In genomic region chr15:37360724-37361123, GRCh38 we compare ENCODE assay signal across 25 cellular contexts.
DNase-seq lines count a peak whose midpoint lies in the region; ATAC-seq, FAIRE-seq and TF ChIP-seq lines count a peak whose summit lies in the region.
"Had no signal": no experiment of that assay in that cellular context is flagged by ENCODE, and none has a peak within 500 bp of the region (broad histone marks: within the 10 kb centered on the region; RNA-seq: fewer than 3 reads in every experiment).

No MANE protein-coding gene starts in this region.

- no peak overlapping the region for H2AFZ ChIP-seq in GM12878 (ENCODE audit: control insufficient read depth, low read depth, low read length)
- no peak overlapping the region for H2AFZ ChIP-seq in K562 (ENCODE audit: low read depth, low read length)

- in situ Hi-C loops in GM12878 (cut with MboI), result no loop called here
- in situ Hi-C loops in K562 (cut with MboI), result no loop called here

- H3K4me3 ChIP-seq in GM12878 (no peak overlapping the region), K562 (no peak overlapping the region)
- H3K4me3 ChIP-seq: BLaER1 had no signal

- no peaks in the 10 kb centered on the region for H3K9me1 ChIP-seq in K562 (ENCODE audit: control insufficient read depth, insufficient read depth, low read length)

- TF ChIP-seq EP300 in GM12878 (IDR thresholded peaks at IDR 0.05; ENCODE audit: borderline replicate concordance in 1 of 2, control insufficient read depth in 1 of 2, low read depth in 2 of 2, low read length in 2 of 2) (no peak), K562 (IDR thresholded peaks at IDR 0.05; ENCODE audit: low read length) (no peak)

- H3K9ac ChIP-seq in GM12878 (ENCODE audit: control insufficient read depth, insufficient read depth, low read length), result no peak overlapping the region
- H3K9ac ChIP-seq in K562 (ENCODE audit: insufficient read depth in 1 of 2, low read depth in 2 of 2, low read length in 2 of 2), result no peak overlapping the region
- H3K9ac ChIP-seq: BLaER1 had no signal

- H3K4me2 ChIP-seq in GM12878 (ENCODE audit: control insufficient read depth, insufficient read depth), result no peak overlapping the region
- no peak overlapping the region for H3K4me2 ChIP-seq in K562 (ENCODE audit: insufficient read depth, low read length)
- H3K4me2 ChIP-seq: BLaER1 had no signal

- CTCF ChIA-PET in GM12878 (lab: Yijun Ruan, JAX) (no interaction called here), K562 (lab: Yijun Ruan, JAX; ENCODE audit: low intra/inter-chr PET ratio) (no interaction called here)

- POLR2A ChIA-PET in GM12878 (lab: Charles Lee) (no interaction called here), K562 (lab: Yijun Ruan, JAX) (no interaction called here)

- RAD21 ChIA-PET in GM12878 (lab: Charles Lee; ENCODE audit: unreplicated experiment), result no interaction called here

- H4K20me1 ChIP-seq in GM12878 (ENCODE audit: control insufficient read depth, insufficient read depth) (no peaks in the 10 kb centered on the region), K562 (replicated peaks; ENCODE audit: control insufficient read depth, insufficient read depth, low read length) (no peaks in the 10 kb centered on the region)
- H4K20me1 ChIP-seq: BLaER1 had no signal

- DNase-seq in GM12878 (ENCODE audit: low read depth, low spot score), result no peak
- no peak for DNase-seq in K562 (ENCODE audit: extremely low read depth in 1 of 4, low spot score in 3 of 4)
- DNase-seq in NCI-H1694 treated with DMSO at 0.1 percent for 48 hours (lab: John Stamatoyannopoulos, UW), result no peak
- DNase-seq in NCI-H2227 treated with DMSO at 0.1 percent for 48 hours (lab: John Stamatoyannopoulos, UW), result no peak
- DNase-seq: 8988T; ACHN; BE2C; C1 segment of cervical spinal cord; CD4-positive, alpha-beta memory T cell; CD4-positive, CD25-positive, alpha-beta regulatory T cell; CD8-positive, alpha-beta memory T cell; COR-L47; DMS 273 treated with DMSO at 0.1 percent for 48 hours; DMS153; DMS53; DMS79; DND-41; EL; GDM1 had no signal

- 0% methylated on average over 1 of the region's 1 CpG for WGBS in GM12878 (ENCODE audit: insufficient coverage, insufficient replicate concordance, low lambda C conversion rate, missing lambda C conversion rate)
- 0% methylated on average over 1 of the region's 1 CpG for WGBS in K562 (ENCODE audit: insufficient coverage, low coverage, missing lambda C conversion rate)

- H3K79me2 ChIP-seq in GM12878 (ENCODE audit: control insufficient read depth, insufficient read depth, low read length) (no peaks in the 10 kb centered on the region), K562 (ENCODE audit: control insufficient read depth, insufficient read depth, low read length) (no peaks in the 10 kb centered on the region)

- intact Hi-C loops in GM12878 (cut with micrococcal nuclease; ENCODE audit: unreplicated experiment), result no loop called here
- intact Hi-C loops in K562 (cut with micrococcal nuclease), result no loop called here

- no peak overlapping the region for H3K27ac ChIP-seq in GM12878 (ENCODE audit: control insufficient read depth, insufficient read depth)
- no peak overlapping the region for H3K27ac ChIP-seq in K562 (ENCODE audit: extremely low read depth, low read depth, low read length)
- H3K27ac ChIP-seq: BLaER1 had no signal

- no peak for TF ChIP-seq RAD21 in GM12878 (IDR thresholded peaks at IDR 0.05; ENCODE audit: insufficient read depth, low read depth, low read length)
- TF ChIP-seq RAD21 in K562 (CRISPR knock-in tag; conservative IDR thresholded peaks at IDR 0.05 in 1 of 2, IDR thresholded peaks at IDR 0.05 in 1 of 2), result no peak

- TF ChIP-seq POLR2A in GM12878 (IDR thresholded peaks at IDR 0.05; ENCODE audit: low read depth, low read length) (no peak), K562 (conservative IDR thresholded peaks at IDR 0.05) (no peak)

- H3K4me1 ChIP-seq in GM12878 (ENCODE audit: control insufficient read depth, insufficient read depth, low read length) (no peaks in the 10 kb centered on the region), K562 (replicated peaks in 1 of 2; ENCODE audit: control insufficient read depth in 2 of 2, insufficient read depth in 2 of 2, low read length in 2 of 2) (no peaks in the 10 kb centered on the region)
- H3K4me1 ChIP-seq: BLaER1 had no signal

- no peaks in the 10 kb centered on the region for H3K36me3 ChIP-seq in GM12878 (ENCODE audit: control insufficient read depth in 2 of 2, insufficient read depth in 2 of 2, low read length in 1 of 2)
- H3K36me3 ChIP-seq in K562 (ENCODE audit: control insufficient read depth, insufficient read depth, low read length), result no peaks in the 10 kb centered on the region
- H3K36me3 ChIP-seq: BE2C, BLaER1 had no signal

- BruUV-seq in GM12878 (replicated peaks; lab: Mats Ljungman, UMichigan) (no TSS peak), K562 (replicated peaks; lab: Mats Ljungman, UMichigan) (no TSS peak)

- H3K27me3 ChIP-seq in GM12878 (replicated peaks in 1 of 2; ENCODE audit: control insufficient read depth in 2 of 2, insufficient read depth in 2 of 2, low read length in 1 of 2) (no peaks in the 10 kb centered on the region), K562 (ENCODE audit: control insufficient read depth in 2 of 2, insufficient read depth in 2 of 2, low read length in 2 of 2) (no peaks in the 10 kb centered on the region)
- H3K27me3 ChIP-seq: BE2C, BLaER1 had no signal

- FAIRE-seq in GM12878 (lab: Jason Lieb, UNC) (no peak), K562 (lab: Jason Lieb, UNC) (no peak), islet of Langerhans (lab: Jason Lieb, UNC) (peak; percentile 27)
- FAIRE-seq: A204.1, GM12891, GM19239 had no signal

- H3K9me3 ChIP-seq in GM12878 (replicated peaks; ENCODE audit: control insufficient read depth, insufficient read depth, low read length) (no peaks in the 10 kb centered on the region), K562 (replicated peaks; ENCODE audit: control insufficient read depth, insufficient read depth, low read depth, low read length) (no peaks in the 10 kb centered on the region; the same call in none of the 2 replicates)
- H3K9me3 ChIP-seq: BE2C, BLaER1 had no signal

- SMC1A ChIA-PET in GM12878 (lab: Charles Lee; ENCODE audit: uncharacterized antibody, unreplicated experiment), result no interaction called here

- ATAC-seq in GM12878 (no peak), K562 (no peak), GM19463 (IDR thresholded peaks at IDR 0.05; ENCODE audit: unreplicated experiment) (no peak)

- TF ChIP-seq CTCF in GM12878 (IDR thresholded peaks at IDR 0.05 in 2 of 3, conservative IDR thresholded peaks at IDR 0.05 in 1 of 3; ENCODE audit: control insufficient read depth in 2 of 3, extremely low read depth in 1 of 3, insufficient read depth in 1 of 3, low read depth in 3 of 3, low read length in 3 of 3) (no peak), K562 (IDR thresholded peaks at IDR 0.05 in 2 of 3, conservative IDR thresholded peaks at IDR 0.05 in 1 of 3; ENCODE audit: insufficient read depth in 2 of 3, low read depth in 1 of 3, low read length in 3 of 3) (no peak)

TF ChIP-seq in GM12878, 131 proteins besides CTCF, POLR2A, EP300 and RAD21:
- TF ChIP-seq FOXM1 (IDR thresholded peaks at IDR 0.05; ENCODE audit: low read depth, low read length) (no peak), RAD51 (IDR thresholded peaks at IDR 0.05) (peak; percentile 36; the same call in 1 of the 2 replicates)

TF ChIP-seq in K562, 482 proteins besides CTCF, POLR2A, EP300 and RAD21:
- TF ChIP-seq HNRNPUL1 (IDR thresholded peaks at IDR 0.05; ENCODE audit: low read length) (no peak), TFE3 (CRISPR knock-in tag; IDR thresholded peaks at IDR 0.05) (peak; percentile 82)

Comparison
In these comparisons a context has a peak if more than half of its experiments do, and no peak if none do; other contexts are left out.
1. Of the 99 proteins assayed by ChIP-seq in both K562 and GM12878: peak only in K562: none; only in GM12878: RAD51; in both: none; in neither: 98.